ENCODE assay signal across 16 cellular contexts in genomic region chr10:89966211-89966610, GRCh38.
DNase-seq lines count a peak whose midpoint lies in the region; TF ChIP-seq lines count a peak whose summit lies in the region.
"Had no signal": no experiment of that assay in that cellular context is flagged by ENCODE, and none has a peak within 500 bp of the region (broad histone marks: within the 10 kb centered on the region; RNA-seq: fewer than 3 reads in every experiment).

No MANE protein-coding gene starts in this region.

- no peak overlapping the region for H3K4me2 ChIP-seq in neural progenitor cell

- peaks cover 12% of the 10 kb centered on the region for H3K4me1 Mint-ChIP-seq in neural progenitor cell

- TF ChIP-seq CTCF in VCaP (conservative IDR thresholded peaks at IDR 0.05) (no peak), neural progenitor cell (IDR thresholded peaks at IDR 0.05) (no peak)

- no peak overlapping the region for H3K9ac ChIP-seq in neural progenitor cell

- H3K27ac Mint-ChIP-seq in neural progenitor cell: no peak overlapping the region
- H3K27ac Mint-ChIP-seq: CD4-positive, alpha-beta memory T cell had no signal

- H3K9me3 Mint-ChIP-seq in neural progenitor cell: no peaks in the 10 kb centered on the region
- H3K9me3 Mint-ChIP-seq: CD4-positive, alpha-beta memory T cell had no signal

- in situ Hi-C loops in G401 (cut with HindIII; ENCODE audit: low sequenced_read_pairs): no loop called here

- no peak overlapping the region for H2AFZ ChIP-seq in neural progenitor cell (replicated peaks)

- H3K79me2 ChIP-seq in neural progenitor cell (ENCODE audit: low read depth): no peaks in the 10 kb centered on the region

- H3K27me3 Mint-ChIP-seq in neural progenitor cell (ENCODE audit: insufficient read depth, low read depth): peaks cover 2% of the 10 kb centered on the region

- H3K4me3 ChIP-seq in neural progenitor cell: no peak overlapping the region

- H3K4me3 Mint-ChIP-seq in neural progenitor cell: no peak overlapping the region
- H3K4me3 Mint-ChIP-seq: CD4-positive, alpha-beta memory T cell had no signal

- no peaks in the 10 kb centered on the region for H3F3A ChIP-seq in neural progenitor cell (ENCODE audit: low read depth)

- H4K20me1 ChIP-seq in neural progenitor cell (ENCODE audit: low read depth): no peaks in the 10 kb centered on the region

- H3K9me3 ChIP-seq in neural progenitor cell (ENCODE audit: low read depth): no peaks in the 10 kb centered on the region

- H3K36me3 Mint-ChIP-seq in neural progenitor cell: no peaks in the 10 kb centered on the region
- H3K36me3 Mint-ChIP-seq: CD4-positive, alpha-beta memory T cell had no signal

- no peaks in the 10 kb centered on the region for H3K27me3 ChIP-seq in neural progenitor cell

- H3K27ac ChIP-seq in VCaP (peak overlapping the region; percentile 28), neural progenitor cell (no peak overlapping the region)

- peaks cover 6% of the 10 kb centered on the region for H3K4me1 ChIP-seq in neural progenitor cell

- H3K36me3 ChIP-seq in neural progenitor cell: no peaks in the 10 kb centered on the region

- DNase-seq in NCI-H748 (lab: John Stamatoyannopoulos, UW; ENCODE audit: unreplicated experiment) (peak; percentile 30), NCI-H748 treated with DMSO at 0.1 percent for 48 hours (lab: John Stamatoyannopoulos, UW) (no peak), ecto neural progenitor cell (ENCODE audit: low spot score) (peak; percentile 64), neural progenitor cell (ENCODE audit: low spot score) (peak; percentile 94), islet precursor cell (no peak), medulla oblongata (ENCODE audit: extremely low spot score) (no peak), G401 (ENCODE audit: low spot score) (no peak)
- DNase-seq: C1 segment of cervical spinal cord; Calu3; CD4-positive, alpha-beta memory T cell; COR-L47; DMS53; DMS79 treated with DMSO at 0.1 percent for 48 hours; H7; HCEC 1CT had no signal

Comparison
In these comparisons a context has a peak if more than half of its experiments do, and no peak if none do; other contexts are left out.
1. DNase-seq: peak in NCI-H748 (single experiment), ecto neural progenitor cell (single experiment) and neural progenitor cell (single experiment); none in NCI-H748 treated with DMSO at 0.1 percent for 48 hours (single experiment), islet precursor cell (single experiment), medulla oblongata (single experiment) and G401 (single experiment).